8 cellular contexts compared by ENCODE assay signal in the genomic region with DNA sequence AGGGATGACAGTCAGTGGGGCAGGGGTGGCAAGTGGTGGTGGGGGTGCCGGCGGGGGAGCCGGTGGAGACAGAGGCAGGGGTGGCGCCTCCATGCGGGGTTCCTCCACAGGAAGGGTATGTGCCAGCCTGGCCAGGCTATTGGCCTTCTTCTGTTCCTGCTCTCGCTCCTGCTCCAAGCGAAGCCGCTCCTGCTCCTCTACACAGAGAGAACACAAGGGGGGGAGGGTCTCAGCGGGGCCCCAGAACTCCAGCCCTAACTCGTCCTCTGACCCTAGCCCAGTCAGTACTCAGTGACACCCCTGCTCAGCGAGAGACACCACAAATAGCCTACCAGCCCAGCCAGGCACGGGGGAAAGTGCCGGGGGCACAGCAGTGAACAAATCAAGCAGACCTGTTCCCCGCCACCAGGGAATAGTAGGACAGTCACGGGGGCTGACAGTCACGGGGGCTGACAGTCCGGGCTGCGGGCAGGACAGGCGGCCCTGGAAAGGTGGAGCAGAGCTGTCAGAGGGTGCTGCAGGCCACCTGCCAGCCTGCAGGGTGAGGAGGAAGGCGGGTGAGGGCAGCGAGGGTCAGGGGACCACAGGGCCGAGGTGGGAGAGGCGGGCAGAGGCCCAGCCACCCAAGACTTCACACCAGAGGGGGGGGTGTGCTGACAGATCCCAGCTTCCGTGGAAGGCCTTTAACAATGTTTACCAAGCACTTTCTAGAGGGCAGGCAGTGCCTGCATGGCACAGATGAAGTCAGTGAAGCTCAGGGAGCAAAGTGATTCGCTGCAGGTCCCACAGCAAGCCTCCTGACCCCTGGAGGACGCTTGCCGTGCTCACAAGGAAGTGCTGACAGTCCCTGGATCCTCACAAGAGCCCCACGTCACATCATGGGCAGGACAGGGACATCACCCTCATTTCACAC. TPM values are rescaled to one million over a fixed set of nuclear protein-coding genes. Genes with fewer than 3 reads are reported as not detected.
DNase-seq lines count a peak whose midpoint lies in the region; ATAC-seq and TF ChIP-seq lines count a peak whose summit lies in the region.

No MANE protein-coding gene starts in this region.

- H3K4me3 Mint-ChIP-seq in MCF 10A (ENCODE audit: unreplicated experiment): peak overlapping the region; percentile 87

- peak overlapping the region; percentile 73 for H3K27ac Mint-ChIP-seq in MCF 10A (ENCODE audit: low read depth, unreplicated experiment)

- no peak overlapping the region for H3K9ac ChIP-seq in HUES48 (ENCODE audit: low read depth, low read length)

- H3K36me3 ChIP-seq in HUES48 (ENCODE audit: control insufficient read depth, insufficient read depth, low read length) (0 out of 2 replicates have a peak, but pooled peaks cover under 1% of the 10 kb centered on the region), right lobe of liver (no peaks in the 10 kb centered on the region)

- H3K9me3 Mint-ChIP-seq in MCF 10A (ENCODE audit: unreplicated experiment): no peaks in the 10 kb centered on the region

- H3K4me1 Mint-ChIP-seq in MCF 10A (ENCODE audit: insufficient read depth, unreplicated experiment): peaks cover 31% of the 10 kb centered on the region

- H3K27me3 Mint-ChIP-seq in MCF 10A (ENCODE audit: insufficient read depth, unreplicated experiment): no peaks in the 10 kb centered on the region

- H3K27ac ChIP-seq in HUES48 (ENCODE audit: low read depth, low read length) (peak overlapping the region; percentile 85), right lobe of liver (peak overlapping the region; percentile 31 to 99 (median 95))

- POLR2A ChIA-PET in AG04449 (lab: Yijun Ruan, JAX): no interaction called here
- POLR2A ChIA-PET in MCF 10A (lab: Yijun Ruan, JAX): interaction anchor here (0.9 to 5.2 kb wide), 3 partner anchors 10 to 11 kb away, joined by 4 to 77 read pairs (median 7); no protein-coding TSS in a partner anchor

- 0% methylated on average over 1 of the region's 28 CpGs for WGBS in right lobe of liver (ENCODE audit: insufficient coverage, low coverage, low lambda C conversion rate, missing lambda C conversion rate)

- peaks cover 6% of the 10 kb centered on the region for H3K36me3 Mint-ChIP-seq in MCF 10A (ENCODE audit: insufficient read depth, unreplicated experiment)

- ATAC-seq in right lobe of liver (no peak), GM18502 (IDR thresholded peaks at IDR 0.05; ENCODE audit: poor library complexity, unreplicated experiment) (no peak), HG03439 (IDR thresholded peaks at IDR 0.05; ENCODE audit: unreplicated experiment) (no peak)

- H3K27me3 ChIP-seq in HUES48 (ENCODE audit: control insufficient read depth, insufficient read depth, low read length): no peaks in the 10 kb centered on the region
- no peaks in the 10 kb centered on the region for H3K27me3 ChIP-seq in right lobe of liver

- DNase-seq in AG04449 (ENCODE audit: low read depth, low spot score) (no peak), MCF 10A (ENCODE audit: unreplicated experiment) (no peak), right lobe of liver (peak in 2 of 3 donors; percentile 55 to 59), ureter (ENCODE audit: low spot score) (peak; percentile 50), NOMO-1 treated with DMSO at 0.1 percent for 48 hours (lab: John Stamatoyannopoulos, UW; ENCODE audit: unreplicated experiment) (no peak)

- TF ChIP-seq CTCF in AG04449 (IDR thresholded peaks at IDR 0.05; ENCODE audit: insufficient read depth, low read length, missing control alignments) (peak; percentile 24), MCF 10A (IDR thresholded peaks at IDR 0.05; ENCODE audit: unreplicated experiment) (no peak), right lobe of liver (IDR thresholded peaks at IDR 0.05) (no peak)

- intact Hi-C loops in MCF 10A (cut with micrococcal nuclease): no loop called here
- intact Hi-C loops in right lobe of liver (cut with DNase I): no loop called here

- BruUV-seq in MCF 10A (replicated peaks; lab: Mats Ljungman, UMichigan): no TSS peak

- CTCF ChIA-PET in AG04449 (lab: Yijun Ruan, JAX): interaction anchor here (0.9 to 5.2 kb wide), 3 partner anchors 14 to 21 kb away, joined by 3 to 91 read pairs (median 5); no protein-coding TSS in a partner anchor
- CTCF ChIA-PET in MCF 10A (lab: Yijun Ruan, JAX): no interaction called here

- no peak for TF ChIP-seq POLR2A in right lobe of liver (IDR thresholded peaks at IDR 0.05)

- H3K4me3 ChIP-seq in AG04449 (ENCODE audit: low read depth, low read length) (peak overlapping the region; percentile 57), HUES48 (ENCODE audit: low read depth, low read length) (no peak overlapping the region), right lobe of liver (no peak overlapping the region)

- H3K9me3 ChIP-seq in HUES48 (ENCODE audit: control insufficient read depth, insufficient read depth, low read length) (no peaks in the 10 kb centered on the region), right lobe of liver (no peaks in the 10 kb centered on the region)

- H3K4me1 ChIP-seq in HUES48 (ENCODE audit: control insufficient read depth, insufficient read depth, low read length) (peaks cover 36% of the 10 kb centered on the region), right lobe of liver (peaks cover 0 to 42% (median 19%) of the 10 kb centered on the region in 4 donors)

RNA-seq across cellular contexts. Expression of gene MNT, which starts 5.3 kb away (rescaled TPM):
- 25.5 and 32.5 TPM in 2 replicates for total RNA-seq in MCF 10A (2022)
- total RNA-seq in right lobe of liver: 10 to 100 TPM in 2 of 6 experiments, 1 to 10 TPM in 4; 3.3 to 12.6 (median 7.0) TPM
- total RNA-seq in ureter: 47.4 TPM

RNA-seq across cellular contexts. Expression of gene SGSM2, which starts 58.2 kb away (rescaled TPM):
- 26.5 and 35.1 TPM in 2 replicates for total RNA-seq in MCF 10A (2022)
- 10 to 100 TPM in 4 of 6 experiments, 1 to 10 TPM in 2; 6.0 to 17.2 (median 13.2) TPM for total RNA-seq in right lobe of liver
- 113 TPM for total RNA-seq in ureter

RNA-seq across cellular contexts. Expression of gene TSR1, which starts 59.3 kb away (rescaled TPM):
- total RNA-seq in MCF 10A (2022) (44.3 and 61.5 TPM in 2 replicates), right lobe of liver (10 to 100 TPM in 5 of 6 experiments, 1 to 10 TPM in 1; 9.7 to 26.2 (median 13.1) TPM), ureter (36.9 TPM)

Comparison
In these comparisons a context has a peak if more than half of its experiments do, and no peak if none do; other contexts are left out.
1. DNase-seq: peak in right lobe of liver (2 of 3) and ureter (single experiment); none in AG04449 (single experiment), MCF 10A (single experiment) and NOMO-1 treated with DMSO at 0.1 percent for 48 hours (single experiment).